In genomic region chr19:34131100-34131499, GRCh38 we compare ENCODE assay signal across 20 cellular contexts.
"Had no signal": no experiment of that assay in that cellular context is flagged by ENCODE, and none has a peak within 500 bp of the region (broad histone marks: within the 10 kb centered on the region; RNA-seq: fewer than 3 reads in every experiment).

No MANE protein-coding gene starts in this region.

- H3K9me3 ChIP-seq: body of pancreas, heart left ventricle, mucosa of descending colon, tibial artery had no signal

- ATAC-seq: activated CD4-positive, CD25-positive, alpha-beta regulatory T cell treated with anti-CD3 and anti-CD28 coated beads, Interleukin-2, amount 50 U/mL, for 24 hours; activated CD8-positive, alpha-beta memory T cell treated with anti-CD3 and anti-CD28 coated beads, Interleukin-2, amount 10 ng/mL, durations not matched to agents 7 days and 5 days; body of pancreas; heart left ventricle; left cardiac atrium; mucosa of descending colon; right cardiac atrium; T-helper 17 cell had no signal

- H3K27me3 ChIP-seq: body of pancreas, heart left ventricle, tibial artery had no signal

- H3K36me3 ChIP-seq: heart left ventricle, tibial artery had no signal

- H3K4me1 ChIP-seq: parathyroid adenoma had no signal

- H3K79me2 ChIP-seq: parathyroid adenoma had no signal

- H2AFZ ChIP-seq: parathyroid adenoma had no signal

- DNase-seq: activated CD4-positive, alpha-beta memory T cell treated with anti-CD3 and anti-CD28 coated beads, Interleukin-2, amount 10 ng/mL, durations not matched to agents 7 days and 5 days; activated CD4-positive, alpha-beta T cell treated with anti-CD3 and anti-CD28 coated beads, Interleukin-2, amount 10 ng/mL, durations not matched to agents 24 days and 14 days; activated CD8-positive, alpha-beta memory T cell treated with anti-CD3 and anti-CD28 coated beads, Interleukin-2, amount 10 ng/mL, durations not matched to agents 7 days and 5 days; activated naive CD4-positive, alpha-beta T cell treated with anti-CD3 and anti-CD28 coated beads, Interleukin-2, amount 10 ng/mL, durations not matched to agents 7 days and 5 days; activated T-cell treated with anti-CD3 and anti-CD28 coated beads for 4 hours; body of pancreas; effector CD4-positive, alpha-beta T cell; erythroblast; heart left ventricle; left cardiac atrium; mucosa of descending colon; nephron progenitor cell; right cardiac atrium; stimulated activated CD4-positive, alpha-beta T cell treated with anti-CD3 and anti-CD28 coated beads, Interleukin-1b, Interleukin-23, amount 100 ng/mL, for 48 hours; substantia nigra; T-helper 17 cell; tibial artery had no signal

- H3K9ac ChIP-seq: parathyroid adenoma had no signal

- H3K4me3 ChIP-seq: body of pancreas, heart left ventricle, mucosa of descending colon, skin epidermis, tibial artery had no signal

- H3K27ac ChIP-seq: body of pancreas, heart left ventricle, parathyroid adenoma, skin epidermis, tibial artery had no signal
